ENCODE assay signal across 14 cellular contexts in the genomic region with DNA sequence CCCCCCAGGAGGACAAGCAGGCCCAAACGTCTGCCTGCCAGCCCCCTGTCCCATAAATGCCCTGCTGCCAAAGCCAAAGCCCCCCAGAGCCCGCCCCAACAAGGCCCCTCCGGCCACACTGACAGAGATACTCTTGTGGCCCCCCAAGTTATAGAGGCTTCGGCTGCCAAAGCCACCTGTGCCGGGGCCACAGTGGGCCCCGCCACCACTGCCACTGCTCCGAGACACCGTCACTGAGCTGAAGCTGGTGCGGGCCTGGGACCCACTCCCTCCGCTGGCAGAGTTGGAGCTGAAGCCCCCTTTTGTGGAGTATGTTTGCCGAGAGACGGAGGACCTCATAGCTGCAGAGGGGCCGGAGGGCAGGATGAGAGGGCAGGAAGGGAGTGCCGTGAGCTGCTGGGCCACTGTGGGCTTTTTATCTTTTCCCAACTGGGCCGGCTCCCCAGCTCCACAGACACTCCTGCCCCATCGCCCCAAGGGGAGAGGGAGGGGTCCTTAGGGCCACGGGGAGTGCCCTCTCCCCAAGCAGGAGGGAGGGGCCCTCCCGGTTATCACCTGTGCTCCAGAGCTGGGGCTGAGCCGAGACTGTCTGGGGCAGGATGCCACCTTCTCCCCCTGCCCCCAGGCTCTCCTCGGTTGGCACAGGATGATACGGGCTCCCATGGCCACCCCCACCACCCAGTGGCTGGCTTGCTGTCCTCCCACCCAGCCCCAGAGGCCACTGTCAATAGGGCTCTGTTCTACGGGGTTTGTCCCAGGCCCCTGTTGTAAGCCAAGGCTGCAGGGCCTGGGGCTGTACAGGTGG. TPM values are rescaled to one million over a fixed set of nuclear protein-coding genes. Genes with fewer than 3 reads are reported as not detected.
DNase-seq lines count a peak whose midpoint lies in the region; ATAC-seq, FAIRE-seq and TF ChIP-seq lines count a peak whose summit lies in the region.
"Had no signal": no experiment of that assay in that cellular context is flagged by ENCODE, and none has a peak within 500 bp of the region (broad histone marks: within the 10 kb centered on the region; RNA-seq: fewer than 3 reads in every experiment).

Gene KRT79, minus strand, starts transcription at position 390 of the 805 bp plus-strand sequence. Its CDS starts 51 bp downstream, at position 339.

- no peaks in the 10 kb centered on the region for H3K36me3 ChIP-seq in astrocyte (ENCODE audit: insufficient read depth, low read length)
- H3K36me3 ChIP-seq in osteoblast (ENCODE audit: insufficient read depth, low read length) = no peaks in the 10 kb centered on the region
- no peaks in the 10 kb centered on the region for H3K36me3 ChIP-seq in naive thymus-derived CD4-positive, alpha-beta T cell (ENCODE audit: control insufficient read depth in 2 of 3, insufficient read depth in 3 of 3, low read length in 3 of 3)
- H3K36me3 ChIP-seq: MG63 had no signal

- H3K27ac ChIP-seq in astrocyte (ENCODE audit: low read depth, low read length) = peak within 1 kb of the TSS; percentile 88
- H3K27ac ChIP-seq in osteoblast (ENCODE audit: low read depth, low read length) = no peak within 1 kb of the TSS
- H3K27ac ChIP-seq in naive thymus-derived CD4-positive, alpha-beta T cell (ENCODE audit: low read depth, low read length) = no peak within 1 kb of the TSS
- H3K27ac ChIP-seq: RWPE1 had no signal

- H3K36me3 Mint-ChIP-seq in activated T-cell treated with anti-CD3 and anti-CD28 coated beads, Interleukin-2, amount 50 U/mL, for 24 hours (ENCODE audit: low read depth) = no peaks in the 10 kb centered on the region
- no peaks in the 10 kb centered on the region for H3K36me3 Mint-ChIP-seq in astrocyte (ENCODE audit: low read depth, unreplicated experiment)
- no peaks in the 10 kb centered on the region for H3K36me3 Mint-ChIP-seq in naive thymus-derived CD4-positive, alpha-beta T cell
- H3K36me3 Mint-ChIP-seq: CD14-positive monocyte had no signal

- H3K9ac ChIP-seq in astrocyte (ENCODE audit: low read length) = peak within 1 kb of the TSS; percentile 75

- H3K4me3 ChIP-seq in astrocyte (ENCODE audit: insufficient read depth, low read depth, low read length) (no peak within 1 kb of the TSS), osteoblast (ENCODE audit: insufficient read depth, low read length) (no peak within 1 kb of the TSS)
- H3K4me3 ChIP-seq in naive thymus-derived CD4-positive, alpha-beta T cell (ENCODE audit: low read length) = no peak within 1 kb of the TSS
- H3K4me3 ChIP-seq: MG63 had no signal

- H3K27ac Mint-ChIP-seq in activated T-cell treated with anti-CD3 and anti-CD28 coated beads, Interleukin-2, amount 50 U/mL, for 24 hours = peak within 1 kb of the TSS; percentile 93
- no peak within 1 kb of the TSS for H3K27ac Mint-ChIP-seq in astrocyte (ENCODE audit: unreplicated experiment)
- H3K27ac Mint-ChIP-seq in naive thymus-derived CD4-positive, alpha-beta T cell = peak within 1 kb of the TSS in 2 of 9 donors; percentile 49 to 92
- H3K27ac Mint-ChIP-seq: CD14-positive monocyte had no signal

- no peaks in the 10 kb centered on the region for H3K9me3 ChIP-seq in astrocyte (ENCODE audit: insufficient read depth, low read depth, low read length)
- no peaks in the 10 kb centered on the region for H3K9me3 ChIP-seq in osteoblast (ENCODE audit: low read depth, low read length)
- H3K9me3 ChIP-seq in naive thymus-derived CD4-positive, alpha-beta T cell (ENCODE audit: control insufficient read depth in 2 of 3, low read length in 3 of 3) = no peaks in the 10 kb centered on the region
- H3K9me3 ChIP-seq: MG63 had no signal

- POLR2A ChIA-PET in naive thymus-derived CD4-positive, alpha-beta T cell (lab: Charles Lee) = no interaction called here

- intact Hi-C loops in naive thymus-derived CD4-positive, alpha-beta T cell (cut with micrococcal nuclease) = no loop called here
- intact Hi-C loops in cardiac septum (cut with DNase I) = no loop called here

- no peak for FAIRE-seq in astrocyte (lab: Jason Lieb, UNC)

- no peaks in the 10 kb centered on the region for H3K27me3 Mint-ChIP-seq in activated T-cell treated with anti-CD3 and anti-CD28 coated beads, Interleukin-2, amount 50 U/mL, for 24 hours
- H3K27me3 Mint-ChIP-seq in astrocyte (ENCODE audit: low read depth, unreplicated experiment) = peaks cover 17% of the 10 kb centered on the region
- H3K27me3 Mint-ChIP-seq in naive thymus-derived CD4-positive, alpha-beta T cell = peaks cover 0 to under 1% (median 0%) of the 10 kb centered on the region in 5 donors

- no peaks in the 10 kb centered on the region for H3K9me3 Mint-ChIP-seq in activated T-cell treated with anti-CD3 and anti-CD28 coated beads, Interleukin-2, amount 50 U/mL, for 24 hours
- peaks cover 2% of the 10 kb centered on the region for H3K9me3 Mint-ChIP-seq in astrocyte (ENCODE audit: unreplicated experiment)
- peaks cover 0 to 4% (median 0%) of the 10 kb centered on the region in 11 donors for H3K9me3 Mint-ChIP-seq in naive thymus-derived CD4-positive, alpha-beta T cell
- H3K9me3 Mint-ChIP-seq: CD14-positive monocyte had no signal

- TF ChIP-seq CTCF in astrocyte (IDR thresholded peaks at IDR 0.05; ENCODE audit: insufficient read depth, low read depth, low read length) = no peak
- TF ChIP-seq CTCF in osteoblast (IDR thresholded peaks at IDR 0.05; ENCODE audit: extremely low read depth, low read depth, low read length) = no peak

- H3K79me2 ChIP-seq in astrocyte (ENCODE audit: insufficient read depth, low read length) = no peaks in the 10 kb centered on the region
- H3K79me2 ChIP-seq in osteoblast (ENCODE audit: insufficient read depth, low read length) = no peaks in the 10 kb centered on the region

- H3K27me3 ChIP-seq in astrocyte (ENCODE audit: insufficient read depth, low read length) (no peaks in the 10 kb centered on the region), osteoblast (ENCODE audit: insufficient read depth, low read length) (no peaks in the 10 kb centered on the region)
- no peaks in the 10 kb centered on the region for H3K27me3 ChIP-seq in naive thymus-derived CD4-positive, alpha-beta T cell (ENCODE audit: control insufficient read depth in 2 of 2, insufficient read depth in 2 of 2, low read length in 2 of 2)
- H3K27me3 ChIP-seq: MG63 had no signal

- CTCF ChIA-PET in naive thymus-derived CD4-positive, alpha-beta T cell (lab: Charles Lee) = no interaction called here

- no peak for ATAC-seq in naive thymus-derived CD4-positive, alpha-beta T cell
- ATAC-seq in HG03039 (IDR thresholded peaks at IDR 0.05; ENCODE audit: unreplicated experiment) = no peak

- H3K4me2 ChIP-seq in astrocyte (ENCODE audit: low read length) = no peak within 1 kb of the TSS
- no peak within 1 kb of the TSS for H3K4me2 ChIP-seq in osteoblast (ENCODE audit: insufficient read depth, low read length)

- peaks cover 42% of the 10 kb centered on the region for H3K4me1 Mint-ChIP-seq in activated T-cell treated with anti-CD3 and anti-CD28 coated beads, Interleukin-2, amount 50 U/mL, for 24 hours (ENCODE audit: low read depth)
- H3K4me1 Mint-ChIP-seq in astrocyte (ENCODE audit: low read depth, unreplicated experiment) = peaks cover 28% of the 10 kb centered on the region
- H3K4me1 Mint-ChIP-seq in naive thymus-derived CD4-positive, alpha-beta T cell = peaks cover 19 to 33% (median 23%) of the 10 kb centered on the region in 7 donors

- H4K20me1 ChIP-seq in astrocyte (ENCODE audit: insufficient read depth, low read length) = no peaks in the 10 kb centered on the region
- H4K20me1 ChIP-seq in osteoblast (ENCODE audit: insufficient read depth, low read length) = no peaks in the 10 kb centered on the region

- peaks cover 39% of the 10 kb centered on the region for H3K4me1 ChIP-seq in astrocyte (ENCODE audit: insufficient read depth, low read length)
- peaks cover 28% of the 10 kb centered on the region for H3K4me1 ChIP-seq in osteoblast (ENCODE audit: insufficient read depth, low read length)
- H3K4me1 ChIP-seq in naive thymus-derived CD4-positive, alpha-beta T cell (ENCODE audit: control insufficient read depth in 2 of 2, insufficient read depth in 2 of 2, low read length in 2 of 2) = no peaks in the 10 kb centered on the region

- DNase-seq in activated T-cell treated with anti-CD3 and anti-CD28 coated beads, Interleukin-2, amount 50 U/mL, for 24 hours = no peak
- DNase-seq in activated T-cell treated with anti-CD3 and anti-CD28 coated beads, Interleukin-2, amount 50 U/mL, for 1 hour = no peak
- DNase-seq in astrocyte (ENCODE audit: low read depth) (no peak), osteoblast (ENCODE audit: insufficient read length, low spot score, missing footprints) (peak; percentile 56), cardiac septum (ENCODE audit: low spot score) (no peak), AG20443 (ENCODE audit: low spot score) (no peak)
- DNase-seq in naive thymus-derived CD4-positive, alpha-beta T cell = no peak
- DNase-seq: H7, MG63, NCI-H1092 treated with DMSO at 0.1 percent for 48 hours, NCI-H1694 had no signal

- H2AFZ ChIP-seq in astrocyte (ENCODE audit: low read depth, low read length) (no peak within 1 kb of the TSS), osteoblast (ENCODE audit: low read length) (no peak within 1 kb of the TSS)

- H3K4me3 Mint-ChIP-seq in activated T-cell treated with anti-CD3 and anti-CD28 coated beads, Interleukin-2, amount 50 U/mL, for 24 hours = no peak within 1 kb of the TSS
- H3K4me3 Mint-ChIP-seq in astrocyte (ENCODE audit: unreplicated experiment) = no peak within 1 kb of the TSS
- H3K4me3 Mint-ChIP-seq in naive thymus-derived CD4-positive, alpha-beta T cell = no peak within 1 kb of the TSS
- H3K4me3 Mint-ChIP-seq: CD14-positive monocyte had no signal

RNA-seq across cellular contexts. Expression of gene KRT79, which starts in this region (rescaled TPM):
- 0.50 and 0.82 TPM in 2 replicates for total RNA-seq in astrocyte
- total RNA-seq in osteoblast = not detected in 2 replicates
- not detected for total RNA-seq in naive thymus-derived CD4-positive, alpha-beta T cell
- not detected for polyA plus RNA-seq in naive thymus-derived CD4-positive, alpha-beta T cell
- not detected for total RNA-seq in cardiac septum
- total RNA-seq: H7 had no signal
- polyA plus RNA-seq: CD14-positive monocyte had no signal

Comparison
In these comparisons a context has a peak if more than half of its experiments do, and no peak if none do; other contexts are left out.
1. Peak in DNase-seq in osteoblast; RNA of the gene not detected or under 1 TPM.